25 cellular contexts compared by ENCODE assay signal in genomic region chr3:144380832-144381231, GRCh38.
A peak's percentile ranks its signal among the peaks of the same experiment; 100 is the strongest.
DNase-seq lines count a peak whose midpoint lies in the region; ATAC-seq, FAIRE-seq and TF ChIP-seq lines count a peak whose summit lies in the region.
"Had no signal": no experiment of that assay in that cellular context is flagged by ENCODE, and none has a peak within 500 bp of the region (broad histone marks: within the 10 kb centered on the region; RNA-seq: fewer than 3 reads in every experiment).

No MANE protein-coding gene starts in this region.

- no peak overlapping the region for H3K4me3 Mint-ChIP-seq in mesothelial cell of epicardium
- H3K4me3 Mint-ChIP-seq: activated CD4-positive, alpha-beta memory T cell treated with anti-CD3 and anti-CD28 coated beads for 36 hours; activated T-helper 1 cell treated with anti-CD3 and anti-CD28 coated beads, Interleukin-12 subunit alpha, Interleukin-12 subunit beta, Interleukin-2, Interleukin-4 antibody, amounts not matched to agents 30 ng/mL and 10 ng/mL and 1 ng/mL, durations not matched to agents 14 hours and 24 hours and 36 hours; CD4-positive, alpha-beta T cell; stimulated activated naive CD8-positive, alpha-beta T cell treated with anti-CD3 and anti-CD28 coated beads, Interleukin-15, amount 100 ng/mL, for 72 hours had no signal

- H4K20me1 ChIP-seq in hepatocyte (ENCODE audit: insufficient read depth, poor library complexity, severe bottlenecking) = no peaks in the 10 kb centered on the region

- H3K9me3 Mint-ChIP-seq in mesothelial cell of epicardium = peaks cover 19% of the 10 kb centered on the region
- H3K9me3 Mint-ChIP-seq: activated T-helper 1 cell treated with anti-CD3 and anti-CD28 coated beads, Interleukin-12 subunit alpha, Interleukin-12 subunit beta, Interleukin-2, Interleukin-4 antibody, amounts not matched to agents 30 ng/mL and 10 ng/mL and 1 ng/mL, durations not matched to agents 14 hours and 24 hours and 36 hours had no signal

- H3K4me2 ChIP-seq in hepatocyte = no peak overlapping the region

- H3K27ac Mint-ChIP-seq in mesothelial cell of epicardium = no peak overlapping the region
- H3K27ac Mint-ChIP-seq: activated CD4-positive, alpha-beta memory T cell treated with anti-CD3 and anti-CD28 coated beads for 36 hours; activated T-helper 1 cell treated with anti-CD3 and anti-CD28 coated beads, Interleukin-12 subunit alpha, Interleukin-12 subunit beta, Interleukin-2, Interleukin-4 antibody, amounts not matched to agents 30 ng/mL and 10 ng/mL and 1 ng/mL, durations not matched to agents 14 hours and 24 hours and 36 hours; CD4-positive, alpha-beta T cell; stimulated activated naive CD8-positive, alpha-beta T cell treated with anti-CD3 and anti-CD28 coated beads, Interleukin-15, amount 100 ng/mL, for 72 hours had no signal

- TF ChIP-seq CTCF in pancreas (IDR thresholded peaks at IDR 0.05) (no peak), mesothelial cell of epicardium (IDR thresholded peaks at IDR 0.05; ENCODE audit: unreplicated experiment) (no peak), hepatocyte (IDR thresholded peaks at IDR 0.05; ENCODE audit: poor library complexity) (no peak)

- H2AFZ ChIP-seq in hepatocyte = no peak overlapping the region

- no peaks in the 10 kb centered on the region for H3K27me3 Mint-ChIP-seq in mesothelial cell of epicardium (ENCODE audit: low read depth)
- H3K27me3 Mint-ChIP-seq: activated CD4-positive, alpha-beta memory T cell treated with anti-CD3 and anti-CD28 coated beads for 36 hours; CD4-positive, alpha-beta T cell; stimulated activated naive CD8-positive, alpha-beta T cell treated with anti-CD3 and anti-CD28 coated beads, Interleukin-15, amount 100 ng/mL, for 72 hours had no signal

- ATAC-seq in pancreas = peak in 3 of 4 donors; percentile 36 to 57 (median 56)
- ATAC-seq: activated CD4-positive, CD25-positive, alpha-beta regulatory T cell treated with anti-CD3 and anti-CD28 coated beads, Interleukin-2, amount 50 U/mL, for 24 hours; HCT116; stimulated activated naive CD8-positive, alpha-beta T cell treated with anti-CD3 and anti-CD28 coated beads, Interleukin-15, amount 100 ng/mL, for 72 hours had no signal

- H3K27ac ChIP-seq in pancreas = peak overlapping the region in 1 of 4 donors; percentile 10
- H3K27ac ChIP-seq in hepatocyte = no peak overlapping the region
- H3K27ac ChIP-seq: SJCRH30, transverse colon had no signal

- DNase-seq in DMS53 (lab: John Stamatoyannopoulos, UW) (peak; percentile 31), DMS53 treated with DMSO at 0.1 percent for 48 hours (lab: John Stamatoyannopoulos, UW; ENCODE audit: unreplicated experiment) (no peak), NCI-H1105 treated with DMSO at 0.1 percent for 48 hours (lab: John Stamatoyannopoulos, UW) (peak; percentile 59), head of caudate nucleus (peak in 27 of 42 donors; percentile 1 to 68 (median 33)), pancreas (no peak), activated gamma-delta T cell (lab: John Stamatoyannopoulos, UW) (no peak), mesothelial cell of epicardium (ENCODE audit: low spot score in 2 of 2, unreplicated experiment in 2 of 2) (no peak), hepatocyte (ENCODE audit: low spot score) (no peak)
- DNase-seq: activated CD4-positive, alpha-beta memory T cell treated with anti-CD3 and anti-CD28 coated beads for 36 hours; activated CD8-positive, alpha-beta memory T cell treated with anti-CD3 and anti-CD28 coated beads, Interleukin-2, amount 50 U/mL, for 4 hours; activated naive CD4-positive, alpha-beta T cell treated with anti-CD3 and anti-CD28 coated beads, Interleukin-2, amount 50 U/mL, for 16 hours; CD4-positive, alpha-beta T cell; dermis blood vessel endothelial cell; kidney glomerular epithelial cell; mesendoderm; NCI-H1417 treated with DMSO at 0.1 percent for 48 hours; NCI-H2081 treated with DMSO at 0.1 percent for 48 hours; NCI-H524 treated with DMSO at 0.1 percent for 48 hours; SJCRH30; stimulated activated naive CD8-positive, alpha-beta T cell treated with anti-CD3 and anti-CD28 coated beads, Interleukin-15, amount 100 ng/mL, for 72 hours; transverse colon had no signal

- H3K27me3 ChIP-seq in pancreas = no peaks in the 10 kb centered on the region
- H3K27me3 ChIP-seq in hepatocyte = no peaks in the 10 kb centered on the region
- H3K27me3 ChIP-seq: SJCRH30, transverse colon had no signal

- WGBS in pancreas, 2 donors = 22 to 25% methylated on average over 4 of the region's 4 CpGs
- WGBS in hepatocyte (ENCODE audit: low lambda C conversion rate, missing lambda C conversion rate) = 56% methylated on average over 4 of the region's 4 CpGs

- no peaks in the 10 kb centered on the region for H3K4me1 Mint-ChIP-seq in mesothelial cell of epicardium
- H3K4me1 Mint-ChIP-seq: stimulated activated naive CD8-positive, alpha-beta T cell treated with anti-CD3 and anti-CD28 coated beads, Interleukin-15, amount 100 ng/mL, for 72 hours had no signal

- H3K9me3 ChIP-seq in pancreas (no peaks in the 10 kb centered on the region), hepatocyte (ENCODE audit: low read depth) (no peaks in the 10 kb centered on the region)
- H3K9me3 ChIP-seq: SJCRH30, transverse colon had no signal

- peaks cover 2% of the 10 kb centered on the region for H3K36me3 Mint-ChIP-seq in mesothelial cell of epicardium
- H3K36me3 Mint-ChIP-seq: activated CD4-positive, alpha-beta memory T cell treated with anti-CD3 and anti-CD28 coated beads for 36 hours had no signal

- H3K4me3 ChIP-seq in pancreas (no peak overlapping the region), hepatocyte (no peak overlapping the region)
- H3K4me3 ChIP-seq: SJCRH30, skin epidermis, transverse colon had no signal

- H3K79me2 ChIP-seq in hepatocyte = no peaks in the 10 kb centered on the region

- H3K9me2 ChIP-seq in hepatocyte (replicated peaks; ENCODE audit: insufficient read depth) = no peaks in the 10 kb centered on the region

- H3K4me1 ChIP-seq in pancreas = peaks cover 4 to 23% (median 13%) of the 10 kb centered on the region in 3 donors
- H3K4me1 ChIP-seq in hepatocyte (ENCODE audit: insufficient read depth) = no peaks in the 10 kb centered on the region
- H3K4me1 ChIP-seq: SJCRH30, transverse colon had no signal

- H3K36me3 ChIP-seq in pancreas = no peaks in the 10 kb centered on the region
- H3K36me3 ChIP-seq in hepatocyte (replicated peaks; ENCODE audit: insufficient read depth, low read depth) = no peaks in the 10 kb centered on the region
- H3K36me3 ChIP-seq: SJCRH30, transverse colon had no signal

- no peak for FAIRE-seq in pancreas (lab: Jason Lieb, UNC)

- intact Hi-C loops in head of caudate nucleus (cut with DNase I) = no loop called here
- intact Hi-C loops in pancreas (cut with DNase I) = no loop called here

Comparison
In these comparisons a context has a peak if more than half of its experiments do, and no peak if none do; other contexts are left out.
1. DNase-seq: peak in DMS53 (single experiment), NCI-H1105 treated with DMSO at 0.1 percent for 48 hours (single experiment) and head of caudate nucleus (27 of 42); none in DMS53 treated with DMSO at 0.1 percent for 48 hours (single experiment), pancreas (0 of 6), activated gamma-delta T cell (single experiment), mesothelial cell of epicardium (0 of 2) and hepatocyte (single experiment).